ENCODE assay signal across 18 cellular contexts in genomic region chr22:17835256-17835655, GRCh38.
"Had no signal": no experiment of that assay in that cellular context is flagged by ENCODE, and none has a peak within 500 bp of the region (broad histone marks: within the 10 kb centered on the region; RNA-seq: fewer than 3 reads in every experiment).

No MANE protein-coding gene starts in this region.

- H3K36me3 ChIP-seq: ovary, transverse colon, vagina had no signal

- H3K9me3 ChIP-seq: ovary, transverse colon, vagina had no signal

- FAIRE-seq: astrocyte, bronchial epithelial cell, keratinocyte had no signal

- H3K27ac ChIP-seq: ovary, vagina, WERI-Rb-1 had no signal

- H3K27me3 ChIP-seq: ovary, transverse colon, vagina had no signal

- H3K4me3 ChIP-seq: ovary, transverse colon, vagina had no signal

- DNase-seq: activated CD4-positive, alpha-beta T cell treated with anti-CD3 and anti-CD28 coated beads for 1 hour; activated CD8-positive, alpha-beta memory T cell treated with anti-CD3 and anti-CD28 coated beads for 24 hours; activated CD8-positive, alpha-beta memory T cell treated with anti-CD3 and anti-CD28 coated beads, Interleukin-2, amount 50 U/mL, for 48 hours; activated effector memory CD4-positive, alpha-beta T cell treated with anti-CD3 and anti-CD28 coated beads, Interleukin-2, amount 50 U/mL, for 16 hours; activated T-cell treated with anti-CD3 and anti-CD28 coated beads, Interleukin-2, amount 50 U/mL, for 48 hours; foreskin fibroblast; glutamatergic neuron; ovary; stimulated activated CD4-positive, alpha-beta T cell treated with anti-CD3 and anti-CD28 coated beads, Interleukin-12 subunit alpha, Interleukin-12 subunit beta, amount 100 ng/mL, for 4 hours; stimulated activated CD4-positive, alpha-beta T cell treated with anti-CD3 and anti-CD28 coated beads, Interleukin-1b, Interleukin-23, amount 100 ng/mL, for 48 hours; stimulated activated CD8-positive, alpha-beta memory T cell treated with anti-CD3 and anti-CD28 coated beads, Interleukin-4, amount 100 ng/mL, for 48 hours; stimulated activated naive CD4-positive, alpha-beta T cell; transverse colon; WERI-Rb-1 had no signal
